19 cellular contexts compared by ENCODE assay signal in the genomic region with DNA sequence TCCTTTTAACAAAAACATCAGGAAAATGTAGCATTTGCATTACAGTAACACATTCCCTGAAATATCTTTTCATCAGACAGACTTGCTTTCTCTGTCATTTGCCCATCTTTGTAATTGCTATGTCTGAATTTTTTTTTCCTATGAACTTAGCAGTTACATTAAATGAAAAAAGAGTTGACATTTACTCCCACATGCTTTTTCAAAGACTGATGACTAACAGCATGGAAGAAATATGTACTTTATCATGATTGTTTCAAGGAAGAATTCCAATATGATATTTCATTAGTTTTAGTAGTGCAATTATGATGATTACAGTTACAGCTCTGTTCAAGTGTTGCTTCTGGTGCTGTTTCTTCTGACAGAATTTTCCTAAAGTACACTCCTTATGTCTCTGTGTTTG.
"Had no signal": no experiment of that assay in that cellular context is flagged by ENCODE, and none has a peak within 500 bp of the region (broad histone marks: within the 10 kb centered on the region; RNA-seq: fewer than 3 reads in every experiment).

No MANE protein-coding gene starts in this region.

- H3K9ac ChIP-seq: neural progenitor cell had no signal

- H3K4me2 ChIP-seq: hepatocyte, neural progenitor cell had no signal

- H3K27ac ChIP-seq: body of pancreas, gastrocnemius medialis, hepatocyte, neural progenitor cell had no signal

- H3K9me3 ChIP-seq: body of pancreas, gastrocnemius medialis had no signal

- H3K4me1 ChIP-seq: gastrocnemius medialis, neural progenitor cell had no signal

- ATAC-seq: activated CD4-positive, alpha-beta T cell treated with anti-CD3 and anti-CD28 coated beads for 36 hours; body of pancreas; esophagus mucosa; gastrocnemius medialis; naive thymus-derived CD8-positive, alpha-beta T cell; right cardiac atrium; stimulated activated effector memory CD8-positive, alpha-beta T cell treated with anti-CD3 and anti-CD28 coated beads, Interleukin-12 subunit alpha, Interleukin-12 subunit beta, amount 100 ng/mL, for 72 hours had no signal

- H2AFZ ChIP-seq: hepatocyte, neural progenitor cell had no signal

- H3K36me3 ChIP-seq: gastrocnemius medialis, neural progenitor cell had no signal

- H3K27me3 ChIP-seq: body of pancreas, gastrocnemius medialis, hepatocyte, neural progenitor cell had no signal

- DNase-seq: activated B cell treated with CpG ODN at 0.5 μM for 24 hours; activated CD4-positive, alpha-beta T cell treated with anti-CD3 and anti-CD28 coated beads for 36 hours; activated effector memory CD4-positive, alpha-beta T cell treated with Interleukin-2 at 50 U/mL for 16 hours; activated naive CD4-positive, alpha-beta T cell treated with Interleukin-2 at 50 U/mL for 16 hours; activated T-cell treated with anti-CD3 and anti-CD28 coated beads for 4 hours; aorta; body of pancreas; gastrocnemius medialis; islet precursor cell; naive thymus-derived CD8-positive, alpha-beta T cell; occipital lobe; right cardiac atrium; stimulated activated CD4-positive, alpha-beta T cell treated with anti-CD3 and anti-CD28 coated beads, Interleukin-4, amount 100 ng/mL, for 24 hours; T-helper 2 cell had no signal

- H3K4me3 ChIP-seq: body of pancreas, gastrocnemius medialis, hepatocyte, neural progenitor cell had no signal

- H3K79me2 ChIP-seq: hepatocyte had no signal

- FAIRE-seq: endothelial cell of umbilical vein had no signal
